1 cellular context compared by ENCODE assay signal in the genomic region with DNA sequence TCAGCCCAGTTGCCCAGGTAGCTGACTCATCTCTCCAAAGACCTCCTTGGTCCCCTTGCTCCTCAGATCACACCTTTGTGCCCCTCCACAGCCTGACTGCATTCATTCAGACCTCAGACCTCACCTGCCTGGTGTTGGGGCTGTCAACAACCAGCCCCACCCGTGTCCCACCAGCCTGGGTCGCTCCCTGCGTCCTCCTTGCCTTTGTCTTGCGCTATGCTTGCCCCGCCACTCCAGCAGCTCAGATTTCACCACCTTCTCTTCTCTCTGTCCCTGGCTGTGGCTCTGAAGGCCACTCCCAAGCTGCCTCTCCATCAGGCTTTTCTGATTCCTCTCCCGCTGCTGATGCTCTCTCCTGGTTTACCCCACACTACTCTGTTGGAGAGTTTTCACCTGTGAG.
TF ChIP-seq lines count a peak whose summit lies in the region.

No MANE protein-coding gene starts in this region.

TF ChIP-seq in WTC11, 78 proteins besides CTCF, POLR2A, EP300 and RAD21 (continued from another document):
- TF ChIP-seq, protein P1, sequence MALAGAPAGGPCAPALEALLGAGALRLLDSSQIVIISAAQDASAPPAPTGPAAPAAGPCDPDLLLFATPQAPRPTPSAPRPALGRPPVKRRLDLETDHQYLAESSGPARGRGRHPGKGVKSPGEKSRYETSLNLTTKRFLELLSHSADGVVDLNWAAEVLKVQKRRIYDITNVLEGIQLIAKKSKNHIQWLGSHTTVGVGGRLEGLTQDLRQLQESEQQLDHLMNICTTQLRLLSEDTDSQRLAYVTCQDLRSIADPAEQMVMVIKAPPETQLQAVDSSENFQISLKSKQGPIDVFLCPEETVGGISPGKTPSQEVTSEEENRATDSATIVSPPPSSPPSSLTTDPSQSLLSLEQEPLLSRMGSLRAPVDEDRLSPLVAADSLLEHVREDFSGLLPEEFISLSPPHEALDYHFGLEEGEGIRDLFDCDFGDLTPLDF (CRISPR knock-in tag; IDR thresholded peaks at IDR 0.05), result no peak
- no peak for TF ChIP-seq CREM (CRISPR knock-in tag; IDR thresholded peaks at IDR 0.05)
- TF ChIP-seq ELF4 (CRISPR knock-in tag; IDR thresholded peaks at IDR 0.05; ENCODE audit: low read depth), result no peak
- no peak for TF ChIP-seq TCF7 (CRISPR knock-in tag; IDR thresholded peaks at IDR 0.05; ENCODE audit: low read depth)
